ENCODE assay signal across 8 cellular contexts in genomic region chr5:177491429-177491945, GRCh38. TPM values are rescaled to one million over a fixed set of nuclear protein-coding genes. Genes with fewer than 3 reads are reported as not detected.
DNase-seq lines count a peak whose midpoint lies in the region; ATAC-seq and TF ChIP-seq lines count a peak whose summit lies in the region.

No MANE protein-coding gene starts in this region.

- H3K9me3 ChIP-seq in PC-3 (ENCODE audit: low read length) (no peaks in the 10 kb centered on the region), endodermal cell (ENCODE audit: control insufficient read depth, low read length) (no peaks in the 10 kb centered on the region)

- TF ChIP-seq CTCF in PC-3 (conservative IDR thresholded peaks at IDR 0.05; ENCODE audit: low read depth, low read length) = peak; percentile 72
- TF ChIP-seq CTCF in endodermal cell (conservative IDR thresholded peaks at IDR 0.05) = peak; percentile 100

- H2AFZ ChIP-seq in PC-3 (ENCODE audit: low read length) = no peak overlapping the region

- peaks cover 4% of the 10 kb centered on the region for H3F3A ChIP-seq in PC-3 (ENCODE audit: low read length, unreplicated experiment)

- no peaks in the 10 kb centered on the region for H3K9me2 ChIP-seq in PC-3 (replicated peaks; ENCODE audit: low read length)

- H3K27ac Mint-ChIP-seq in endodermal cell = peak overlapping the region; percentile 82

- H3K27me3 Mint-ChIP-seq in endodermal cell (ENCODE audit: insufficient read depth) = no peaks in the 10 kb centered on the region

- CTCF ChIA-PET in PC-3 (lab: Charles Lee) = no interaction called here

- WGBS in endodermal cell (ENCODE audit: insufficient coverage in 1 of 2, insufficient read length in 1 of 2), 2 experiments = 29 to 52% methylated on average over 22 to 41 of the region's 43 CpGs

- H3K9me3 Mint-ChIP-seq in endodermal cell = no peaks in the 10 kb centered on the region

- POLR2A ChIA-PET in PC-3 (lab: Charles Lee; ENCODE audit: unreplicated experiment) = no interaction called here

- ATAC-seq in PC-3 = no peak
- no peak for ATAC-seq in GM19351 (IDR thresholded peaks at IDR 0.05; ENCODE audit: unreplicated experiment)

- BruUV-seq in PC-3 (replicated peaks; lab: Mats Ljungman, UMichigan) = no TSS peak

- no peak overlapping the region for H3K4me2 ChIP-seq in PC-3 (ENCODE audit: low read length)

- no peak overlapping the region for H3K9ac ChIP-seq in PC-3 (ENCODE audit: low read length)
- no peak overlapping the region for H3K9ac ChIP-seq in endodermal cell (ENCODE audit: extremely low read depth, low read length, poor library complexity, severe bottlenecking)
- H3K9ac ChIP-seq in rectal smooth muscle tissue (ENCODE audit: low read length) = no peak overlapping the region

- peaks cover 57% of the 10 kb centered on the region for H3K36me3 Mint-ChIP-seq in endodermal cell (ENCODE audit: low read depth)

- H3K36me3 ChIP-seq in PC-3 (ENCODE audit: low read depth, low read length) (peaks cover 56% of the 10 kb centered on the region), endodermal cell (ENCODE audit: control insufficient read depth, insufficient read depth, low read length) (peaks cover 82% of the 10 kb centered on the region), rectal smooth muscle tissue (ENCODE audit: control insufficient read depth, insufficient read depth, low read length) (peaks cover 25% of the 10 kb centered on the region)

- H3K79me2 ChIP-seq in PC-3 (ENCODE audit: low read length) = peaks cover 38% of the 10 kb centered on the region

- H3K4me3 Mint-ChIP-seq in endodermal cell = peak overlapping the region; percentile 22

- intact Hi-C loops in PC-3 (cut with micrococcal nuclease) = no loop called here

- peak; percentile 72 for DNase-seq in activated effector memory CD4-positive, alpha-beta T cell treated with anti-CD3 and anti-CD28 coated beads, Interleukin-2, amount 50 U/mL, for 16 hours
- DNase-seq in activated effector memory CD4-positive, alpha-beta T cell treated with Interleukin-2 at 50 U/mL for 16 hours = no peak
- DNase-seq in PC-3 (peak; percentile 38), endodermal cell (peak; percentile 98), OCI-M2 (lab: John Stamatoyannopoulos, UW; ENCODE audit: unreplicated experiment) (no peak), inferior parietal cortex (ENCODE audit: extremely low spot score) (no peak)

- H4K20me1 ChIP-seq in PC-3 (ENCODE audit: low read length) = peaks cover 8% of the 10 kb centered on the region; the same call in 1 of the 2 replicates

- H3K27me3 ChIP-seq in PC-3 (ENCODE audit: low read length) = no peaks in the 10 kb centered on the region
- H3K27me3 ChIP-seq in endodermal cell (ENCODE audit: control insufficient read depth, insufficient read depth, low read length, poor library complexity, severe bottlenecking) = no peaks in the 10 kb centered on the region
- no peaks in the 10 kb centered on the region for H3K27me3 ChIP-seq in rectal smooth muscle tissue (ENCODE audit: control insufficient read depth, insufficient read depth, low read length)

- H3K4me3 ChIP-seq in PC-3 (ENCODE audit: low read length) (no peak overlapping the region), endodermal cell (ENCODE audit: low read length) (no peak overlapping the region), rectal smooth muscle tissue (ENCODE audit: low read length) (no peak overlapping the region)

- peaks cover 17% of the 10 kb centered on the region for H3K4me1 Mint-ChIP-seq in endodermal cell

- no peak overlapping the region for H3K27ac ChIP-seq in PC-3 (ENCODE audit: low read length)
- peak overlapping the region; percentile 77 for H3K27ac ChIP-seq in endodermal cell (ENCODE audit: low read depth, low read length)
- peak overlapping the region; percentile 100 for H3K27ac ChIP-seq in rectal smooth muscle tissue (ENCODE audit: low read depth, low read length)

- H3K4me1 ChIP-seq in PC-3 (ENCODE audit: insufficient read depth, low read length) = peaks cover 36% of the 10 kb centered on the region
- peaks cover 17% of the 10 kb centered on the region for H3K4me1 ChIP-seq in endodermal cell (ENCODE audit: control insufficient read depth, insufficient read depth, low read length)
- peaks cover 38% of the 10 kb centered on the region for H3K4me1 ChIP-seq in rectal smooth muscle tissue (ENCODE audit: control insufficient read depth, insufficient read depth, low read length)

RNA-seq across cellular contexts. Expression of gene PDLIM7, which starts 5.9 kb away (rescaled TPM):
- total RNA-seq in PC-3 (2014; rRNA removed) (159 and 195 TPM in 2 replicates), endodermal cell (100 to 1,000 TPM; 196 to 241 TPM)
- polyA plus RNA-seq in endodermal cell (2013, experiment 1 of 2) = 307 TPM
- polyA plus RNA-seq in endodermal cell (2013, experiment 2 of 2) = 281 TPM

RNA-seq across cellular contexts. Expression of gene DBN1, which starts 18.1 kb away (rescaled TPM):
- total RNA-seq in PC-3 (2014; rRNA removed) = 127 and 207 TPM in 2 replicates
- 100 to 1,000 TPM; 322 to 383 TPM for total RNA-seq in endodermal cell
- 285 TPM for polyA plus RNA-seq in endodermal cell (2013, experiment 1 of 2)
- 272 TPM for polyA plus RNA-seq in endodermal cell (2013, experiment 2 of 2)

RNA-seq across cellular contexts. Expression of gene DOK3, which starts 18.1 kb away (rescaled TPM):
- total RNA-seq in PC-3 (2014; rRNA removed) (6.2 and 11.7 TPM in 2 replicates), endodermal cell (1 to 10 TPM; 2.1 to 7.7 TPM)
- 2.2 TPM for polyA plus RNA-seq in endodermal cell (2013, experiment 1 of 2)
- polyA plus RNA-seq in endodermal cell (2013, experiment 2 of 2) = 3.3 TPM

RNA-seq across cellular contexts. Expression of gene DDX41, which starts 25.3 kb away (rescaled TPM):
- 260 and 318 TPM in 2 replicates for total RNA-seq in PC-3 (2014; rRNA removed)
- total RNA-seq in endodermal cell = 100 to 1,000 TPM; 115 TPM
- polyA plus RNA-seq in endodermal cell (2013, experiment 1 of 2) = 82.8 TPM
- 76.3 TPM for polyA plus RNA-seq in endodermal cell (2013, experiment 2 of 2)

RNA-seq across cellular contexts. Expression of gene PRR7, which starts 44.9 kb away (rescaled TPM):
- total RNA-seq in PC-3 (2014; rRNA removed) (40.6 and 47.2 TPM in 2 replicates), endodermal cell (1 to 10 TPM; 4.7 to 8.0 TPM)
- 8.2 TPM for polyA plus RNA-seq in endodermal cell (2013, experiment 1 of 2)
- 8.7 TPM for polyA plus RNA-seq in endodermal cell (2013, experiment 2 of 2)

Comparison
In these comparisons a context has a peak if more than half of its experiments do, and no peak if none do; other contexts are left out.
1. DNase-seq: peak in activated effector memory CD4-positive, alpha-beta T cell treated with anti-CD3 and anti-CD28 coated beads, Interleukin-2, amount 50 U/mL, for 16 hours (single experiment), PC-3 (single experiment) and endodermal cell (single experiment); none in activated effector memory CD4-positive, alpha-beta T cell treated with Interleukin-2 at 50 U/mL for 16 hours (single experiment), OCI-M2 (single experiment) and inferior parietal cortex (single experiment).